ENCODE assay signal across 39 cellular contexts in the genomic region with DNA sequence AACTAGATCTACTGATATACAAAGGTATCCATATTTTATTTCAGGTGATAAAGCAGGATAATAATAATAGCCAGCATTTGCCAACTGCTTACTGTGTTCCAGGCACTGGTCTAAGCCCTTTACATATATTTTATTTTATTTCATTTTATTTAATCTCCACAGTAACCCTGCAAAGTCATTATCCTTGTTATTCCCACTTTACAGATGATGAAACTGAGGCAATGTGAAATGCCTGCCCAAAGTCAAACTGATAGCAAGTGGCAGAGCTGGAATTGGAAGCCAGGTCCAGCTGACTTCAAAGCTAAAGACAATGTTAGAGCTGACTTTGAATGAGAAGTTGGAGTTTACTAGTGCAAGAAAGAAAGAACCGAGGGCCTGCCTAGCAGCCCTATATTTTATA. TPM values are rescaled to one million over a fixed set of nuclear protein-coding genes. Genes with fewer than 3 reads are reported as not detected.
"Had no signal": no experiment of that assay in that cellular context is flagged by ENCODE, and none has a peak within 500 bp of the region (broad histone marks: within the 10 kb centered on the region; RNA-seq: fewer than 3 reads in every experiment).

No MANE protein-coding gene starts in this region.

- H3K36me3 ChIP-seq: MG63 had no signal

- DNase-seq: Karpas-422, Kasumi-1, MG63, MM.1S, MV-4-11, NCI-H1048, NCI-H1092, NCI-H1092 treated with DMSO at 0.1 percent for 48 hours, NCI-H1105, NCI-H1105 treated with DMSO at 0.1 percent for 48 hours, NCI-H1417, NCI-H1417 treated with DMSO at 0.1 percent for 48 hours, NCI-H1436, NCI-H1436 treated with DMSO at 0.1 percent for 48 hours, NCI-H146, NCI-H1694, NCI-H1694 treated with DMSO at 0.1 percent for 48 hours, NCI-H187, NCI-H187 treated with DMSO at 0.1 percent for 48 hours, NCI-H1930, NCI-H2029, NCI-H2029 treated with DMSO at 0.1 percent for 48 hours, NCI-H2081, NCI-H2081 treated with DMSO at 0.1 percent for 48 hours, NCI-H2107, NCI-H2171, NCI-H2171 treated with DMSO at 0.1 percent for 48 hours, NCI-H2227 treated with DMSO at 0.1 percent for 48 hours, NCI-H226, NCI-H345, NCI-H446, NCI-H446 treated with DMSO at 0.1 percent for 48 hours, NCI-H510A, NCI-H510A treated with DMSO at 0.1 percent for 48 hours, NCI-H524 had no signal

- H3K9me3 ChIP-seq: MG63 had no signal

- H3K4me3 ChIP-seq: MG63 had no signal

RNA-seq across cellular contexts. Expression of a gene that starts 24.8 kb away (rescaled TPM):
- total RNA-seq: LHCN-M2, M059J, MCF 10A, NCI-H460 had no signal

RNA-seq across cellular contexts. Expression of a gene that starts 44.2 kb away (rescaled TPM):
- total RNA-seq: LHCN-M2 had no signal
